ENCODE assay signal across 20 cellular contexts in the genomic region with DNA sequence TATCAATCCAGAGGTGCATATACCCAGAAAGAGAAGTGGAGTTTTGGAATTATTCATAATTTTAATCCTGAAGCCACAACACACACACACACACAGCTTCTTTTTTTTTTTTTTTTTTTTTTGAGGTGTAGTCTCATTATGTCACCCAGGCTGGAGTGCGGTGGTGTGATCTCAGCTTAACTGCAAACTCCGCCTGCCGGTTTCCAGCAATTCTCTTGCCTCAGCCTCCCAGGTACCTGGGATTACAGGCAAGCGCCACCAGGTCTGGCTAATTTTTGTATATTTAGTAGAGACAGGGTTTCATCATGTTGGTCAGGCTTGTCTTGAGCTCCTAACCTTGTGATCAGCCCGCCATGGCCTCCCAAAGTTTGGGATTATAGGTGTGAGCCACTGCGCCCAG.
"Had no signal": no experiment of that assay in that cellular context is flagged by ENCODE, and none has a peak within 500 bp of the region (broad histone marks: within the 10 kb centered on the region; RNA-seq: fewer than 3 reads in every experiment).

No MANE protein-coding gene starts in this region.

- DNase-seq: activated CD4-positive, alpha-beta T cell treated with anti-CD3 and anti-CD28 coated beads for 1 hour; activated CD4-positive, alpha-beta T cell treated with anti-CD3 and anti-CD28 coated beads, Interleukin-2, amount 50 U/mL, for 48 hours; activated CD8-positive, alpha-beta memory T cell treated with anti-CD3 and anti-CD28 coated beads, Interleukin-2, amount 50 U/mL, for 48 hours; activated naive CD4-positive, alpha-beta T cell; activated T-cell treated with anti-CD3 and anti-CD28 coated beads, Interleukin-2, amount 50 U/mL, for 4 hours; amniotic stem cell; colonic mucosa; dorsolateral prefrontal cortex; effector memory CD8-positive, alpha-beta T cell; esophagus squamous epithelium; gastrocnemius medialis; hippocampal formation; left ventricle myocardium superior; mammary epithelial cell; right cardiac atrium; stimulated activated CD4-positive, alpha-beta T cell treated with anti-CD3 and anti-CD28 coated beads, Interleukin-4, amount 100 ng/mL, for 24 hours; stimulated activated naive CD4-positive, alpha-beta T cell treated with Interleukin-2 at 50 U/mL for 16 hours; thyroid gland; WERI-Rb-1 had no signal

- ATAC-seq: activated T-cell treated with anti-CD3 and anti-CD28 coated beads, Interleukin-2, amount 50 U/mL, for 4 hours; effector memory CD8-positive, alpha-beta T cell; gastrocnemius medialis; left ventricle myocardium superior; natural killer cell treated with Interleukin-12 subunit alpha and Interleukin-12 subunit beta and Interleukin-15 and Interleukin-18, amount 100 ng/mL, for 72 hours; right cardiac atrium had no signal
